ENCODE assay signal across 16 cellular contexts in the genomic region with DNA sequence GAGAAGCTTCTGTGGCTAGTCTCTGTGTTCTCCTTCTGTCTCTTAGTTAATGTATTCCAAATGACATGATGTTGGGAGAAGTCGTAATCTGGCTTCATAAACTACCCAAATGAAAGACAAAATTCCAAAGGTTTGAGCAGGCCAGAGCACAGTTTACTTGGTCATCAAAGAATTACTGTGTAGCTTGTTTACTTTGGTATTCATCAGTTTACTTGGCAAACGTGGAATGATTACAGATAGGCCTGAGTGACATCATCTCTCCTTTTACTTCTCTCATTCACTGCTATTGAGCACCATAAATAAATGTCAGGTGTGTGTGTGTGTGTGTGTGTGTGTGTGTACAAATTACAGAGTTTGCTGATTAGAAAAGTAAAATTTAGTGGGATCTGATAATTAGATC.
DNase-seq lines count a peak whose midpoint lies in the region; ATAC-seq lines count a peak whose summit lies in the region.
"Had no signal": no experiment of that assay in that cellular context is flagged by ENCODE, and none has a peak within 500 bp of the region (broad histone marks: within the 10 kb centered on the region; RNA-seq: fewer than 3 reads in every experiment).

No MANE protein-coding gene starts in this region.

- H4K8ac ChIP-seq in mesenchymal stem cell (ENCODE audit: low read length): no peak overlapping the region

- H4K91ac ChIP-seq in mesenchymal stem cell (ENCODE audit: low read length): no peak overlapping the region

- H3K4me1 ChIP-seq in mesenchymal stem cell (ENCODE audit: control insufficient read depth, insufficient read depth, low read depth, low read length): no peaks in the 10 kb centered on the region
- H3K4me1 ChIP-seq: sigmoid colon had no signal

- no peak overlapping the region for H3K27ac ChIP-seq in mesenchymal stem cell (ENCODE audit: low read length, poor library complexity, severe bottlenecking)
- H3K27ac ChIP-seq: neutrophil, sigmoid colon had no signal

- H3K9ac ChIP-seq in mesenchymal stem cell (ENCODE audit: low read length): no peak overlapping the region

- no peak overlapping the region for H2BK12ac ChIP-seq in mesenchymal stem cell (ENCODE audit: low read length in 2 of 2)

- no peak overlapping the region for H2AFZ ChIP-seq in mesenchymal stem cell (ENCODE audit: low read depth, low read length)

- DNase-seq in DMS53 treated with DMSO at 0.1 percent for 48 hours (lab: John Stamatoyannopoulos, UW; ENCODE audit: unreplicated experiment) (peak; percentile 89), M059J (ENCODE audit: low read depth) (peak; percentile 75), dedifferentiated amniotic fluid mesenchymal stem cell (ENCODE audit: extremely low spot score) (peak; percentile 54), mesenchymal stem cell (peak; percentile 65), NCI-H82 treated with DMSO at 0.1 percent for 48 hours (lab: John Stamatoyannopoulos, UW; ENCODE audit: unreplicated experiment) (no peak), SK-N-DZ (ENCODE audit: low spot score) (no peak), germinal center (ENCODE audit: low spot score) (no peak)
- DNase-seq: activated CD4-positive, alpha-beta T cell treated with anti-CD3 and anti-CD28 coated beads, Interleukin-2, amount 50 U/mL, for 48 hours; activated naive CD8-positive, alpha-beta T cell treated with anti-CD3 and anti-CD28 coated beads, Interleukin-2, amount 50 U/mL, for 24 hours; activated T-cell treated with anti-CD3 and anti-CD28 coated beads, Interleukin-2, amount 50 U/mL, for 72 hours; DMS79; head of caudate nucleus; kidney; sigmoid colon had no signal

- no peaks in the 10 kb centered on the region for H3K27me3 ChIP-seq in mesenchymal stem cell (ENCODE audit: control insufficient read depth in 1 of 2, insufficient read depth in 1 of 2, low read length in 2 of 2)
- H3K27me3 ChIP-seq: neutrophil, sigmoid colon had no signal

- no peak overlapping the region for H3K4me3 ChIP-seq in mesenchymal stem cell (ENCODE audit: insufficient read depth in 1 of 2, low read depth in 1 of 2, low read length in 2 of 2)
- H3K4me3 ChIP-seq: sigmoid colon had no signal

- H3K36me3 ChIP-seq in mesenchymal stem cell (ENCODE audit: control insufficient read depth in 1 of 2, insufficient read depth in 2 of 2, low read depth in 1 of 2, low read length in 2 of 2): no peaks in the 10 kb centered on the region
- H3K36me3 ChIP-seq: neutrophil, sigmoid colon had no signal

- H3K9me3 ChIP-seq in mesenchymal stem cell (ENCODE audit: control insufficient read depth, low read length): no peaks in the 10 kb centered on the region
- H3K9me3 ChIP-seq: neutrophil, sigmoid colon had no signal

- WGBS in mesenchymal stem cell: 33% methylated on average over 1 of the region's 2 CpGs

- H3K23ac ChIP-seq in mesenchymal stem cell (ENCODE audit: low read length in 2 of 2): no peak overlapping the region

- H3K4ac ChIP-seq in mesenchymal stem cell (ENCODE audit: low read depth in 1 of 2, low read length in 2 of 2): no peak overlapping the region

- no peak overlapping the region for H2BK120ac ChIP-seq in mesenchymal stem cell (ENCODE audit: low read depth, low read length)

- ATAC-seq in HG03571 (IDR thresholded peaks at IDR 0.05; ENCODE audit: unreplicated experiment): no peak
- ATAC-seq: activated naive CD8-positive, alpha-beta T cell treated with anti-CD3 and anti-CD28 coated beads, Interleukin-2, amount 50 U/mL, for 24 hours; activated T-cell treated with anti-CD3 and anti-CD28 coated beads, Interleukin-2, amount 50 U/mL, for 72 hours had no signal

- no peak overlapping the region for H2BK5ac ChIP-seq in mesenchymal stem cell (ENCODE audit: low read depth, low read length, poor library complexity, severe bottlenecking)

- no peak overlapping the region for H3K4me2 ChIP-seq in mesenchymal stem cell (ENCODE audit: low read length, poor library complexity, severe bottlenecking)

- no peak overlapping the region for H2AK5ac ChIP-seq in mesenchymal stem cell (ENCODE audit: low read length, severe bottlenecking)

- H3K79me1 ChIP-seq in mesenchymal stem cell (replicated peaks; ENCODE audit: low read length, poor library complexity, severe bottlenecking): no peaks in the 10 kb centered on the region

- H3K14ac ChIP-seq in mesenchymal stem cell (ENCODE audit: low read length in 2 of 2): no peak overlapping the region

- no peak overlapping the region for H2BK15ac ChIP-seq in mesenchymal stem cell (ENCODE audit: low read depth, poor library complexity, severe bottlenecking)

- no peak overlapping the region for H3K18ac ChIP-seq in mesenchymal stem cell (ENCODE audit: low read depth in 1 of 2, low read length in 2 of 2)

Comparison
In these comparisons a context has a peak if more than half of its experiments do, and no peak if none do; other contexts are left out.
1. DNase-seq: peak in DMS53 treated with DMSO at 0.1 percent for 48 hours (single experiment), M059J (single experiment), dedifferentiated amniotic fluid mesenchymal stem cell (single experiment) and mesenchymal stem cell (single experiment); none in NCI-H82 treated with DMSO at 0.1 percent for 48 hours (single experiment), SK-N-DZ (single experiment) and germinal center (single experiment).